In genomic region chr5:96189028-96189826, GRCh38 we compare ENCODE assay signal across 14 cellular contexts.
DNase-seq lines count a peak whose midpoint lies in the region; ATAC-seq, FAIRE-seq and TF ChIP-seq lines count a peak whose summit lies in the region.
"Had no signal": no experiment of that assay in that cellular context is flagged by ENCODE, and none has a peak within 500 bp of the region (broad histone marks: within the 10 kb centered on the region; RNA-seq: fewer than 3 reads in every experiment).

No MANE protein-coding gene starts in this region.

- H3K9me2 ChIP-seq in SK-N-SH = no peaks in the 10 kb centered on the region

- no peak for ATAC-seq in SK-N-SH treated with all-trans-retinoic acid at 6 μM for 48 hours
- ATAC-seq in K562 = no peak
- no peak for ATAC-seq in HG02763 (IDR thresholded peaks at IDR 0.05; ENCODE audit: unreplicated experiment)
- ATAC-seq in activated T-cell treated with anti-CD3 and anti-CD28 coated beads, Interleukin-2, amount 50 U/mL, for 4 hours = no peak

- H3K4me3 Mint-ChIP-seq in type B pancreatic cell = no peak overlapping the region
- H3K4me3 Mint-ChIP-seq in activated T-cell treated with anti-CD3 and anti-CD28 coated beads, Interleukin-2, amount 50 U/mL, for 4 hours = no peak overlapping the region
- H3K4me3 Mint-ChIP-seq: CD4-positive, CD25-positive, alpha-beta regulatory T cell; H9 had no signal

- no peak for FAIRE-seq in K562 (lab: Jason Lieb, UNC)
- peak; percentile 10 for FAIRE-seq in frontal cortex (lab: Jason Lieb, UNC)
- no peak for FAIRE-seq in RCC 7860 (lab: Jason Lieb, UNC)

- H2AFZ ChIP-seq in SK-N-SH (ENCODE audit: low read depth) (0 out of 2 replicates have a peak overlapping the region, but pooled peaks have one; percentile 26), K562 (ENCODE audit: low read depth, low read length) (no peak overlapping the region)
- H2AFZ ChIP-seq: GM23248 had no signal

- H3K9me1 ChIP-seq in K562 (ENCODE audit: control insufficient read depth, insufficient read depth, low read length) = no peaks in the 10 kb centered on the region

- H3K27ac ChIP-seq in SK-N-SH (ENCODE audit: low read depth in 2 of 2, low read length in 1 of 2) (no peak overlapping the region), K562 (ENCODE audit: extremely low read depth, low read depth, low read length) (no peak overlapping the region)
- H3K27ac ChIP-seq: 22Rv1, BLaER1, GM23248 had no signal

- no peak overlapping the region for H3K27ac Mint-ChIP-seq in type B pancreatic cell
- H3K27ac Mint-ChIP-seq: CD4-positive, CD25-positive, alpha-beta regulatory T cell had no signal

- peaks cover 8% of the 10 kb centered on the region for H3K4me1 Mint-ChIP-seq in type B pancreatic cell (ENCODE audit: unreplicated experiment)
- no peaks in the 10 kb centered on the region for H3K4me1 Mint-ChIP-seq in activated T-cell treated with anti-CD3 and anti-CD28 coated beads, Interleukin-2, amount 50 U/mL, for 4 hours (ENCODE audit: low read depth)
- H3K4me1 Mint-ChIP-seq: CD4-positive, CD25-positive, alpha-beta regulatory T cell had no signal

- in situ Hi-C loops in K562 (cut with MboI) = no loop called here

- H3K36me3 ChIP-seq in SK-N-SH (replicated peaks in 1 of 2; ENCODE audit: control insufficient read depth in 1 of 2, insufficient read depth in 2 of 2, low read length in 1 of 2) (no peaks in the 10 kb centered on the region), K562 (ENCODE audit: control insufficient read depth, insufficient read depth, low read length) (no peaks in the 10 kb centered on the region)
- H3K36me3 ChIP-seq: BLaER1 had no signal

- H3K27me3 ChIP-seq in SK-N-SH (ENCODE audit: insufficient read depth) (no peaks in the 10 kb centered on the region), K562 (ENCODE audit: control insufficient read depth in 2 of 2, insufficient read depth in 2 of 2, low read length in 2 of 2) (no peaks in the 10 kb centered on the region)
- H3K27me3 ChIP-seq: BLaER1 had no signal

- BruUV-seq in K562 (replicated peaks; lab: Mats Ljungman, UMichigan) = no TSS peak

- no peak for TF ChIP-seq POLR2A in K562 (conservative IDR thresholded peaks at IDR 0.05)

- H3K27me3 Mint-ChIP-seq in type B pancreatic cell = no peaks in the 10 kb centered on the region
- peaks cover 18% of the 10 kb centered on the region for H3K27me3 Mint-ChIP-seq in activated T-cell treated with anti-CD3 and anti-CD28 coated beads, Interleukin-2, amount 50 U/mL, for 4 hours (ENCODE audit: low read depth)

- H3K9me3 ChIP-seq in SK-N-SH = no peaks in the 10 kb centered on the region
- H3K9me3 ChIP-seq in K562 (replicated peaks; ENCODE audit: control insufficient read depth, insufficient read depth, low read depth, low read length) = no peaks in the 10 kb centered on the region

- no peaks in the 10 kb centered on the region for H3F3A ChIP-seq in SK-N-SH (replicated peaks; ENCODE audit: insufficient read depth)

- POLR2A ChIA-PET in SK-N-SH (lab: Yijun Ruan, JAX) = no interaction called here
- POLR2A ChIA-PET in K562 (lab: Yijun Ruan, JAX) = no interaction called here

- DNase-seq in SK-N-SH = no peak
- DNase-seq in K562 (ENCODE audit: extremely low read depth in 1 of 4, low spot score in 3 of 4) = no peak
- DNase-seq in frontal cortex (ENCODE audit: low spot score in 2 of 2) = no peak
- DNase-seq in type B pancreatic cell (ENCODE audit: extremely low spot score, unreplicated experiment) = no peak
- DNase-seq in RCC 7860 (ENCODE audit: low spot score) = no peak
- DNase-seq in activated T-cell treated with anti-CD3 and anti-CD28 coated beads, Interleukin-2, amount 50 U/mL, for 4 hours = no peak
- DNase-seq: AML-193; CD4-positive, CD25-positive, alpha-beta regulatory T cell; GM23248; H9 had no signal

- H4K20me1 ChIP-seq in SK-N-SH (ENCODE audit: insufficient read depth) = no peaks in the 10 kb centered on the region
- no peaks in the 10 kb centered on the region for H4K20me1 ChIP-seq in K562 (replicated peaks; ENCODE audit: control insufficient read depth, insufficient read depth, low read length)
- H4K20me1 ChIP-seq: BLaER1 had no signal

- no peak overlapping the region for H3K4me2 ChIP-seq in SK-N-SH
- H3K4me2 ChIP-seq in K562 (ENCODE audit: insufficient read depth, low read length) = no peak overlapping the region
- H3K4me2 ChIP-seq: BLaER1 had no signal

- H3K4me1 ChIP-seq in SK-N-SH (ENCODE audit: control insufficient read depth in 1 of 2, insufficient read depth in 2 of 2, low read depth in 1 of 2, low read length in 1 of 2) (no peaks in the 10 kb centered on the region), K562 (replicated peaks in 1 of 2; ENCODE audit: control insufficient read depth in 2 of 2, insufficient read depth in 2 of 2, low read length in 2 of 2) (no peaks in the 10 kb centered on the region)
- H3K4me1 ChIP-seq: BLaER1 had no signal

- no peak for TF ChIP-seq EP300 in SK-N-SH (IDR thresholded peaks at IDR 0.05; ENCODE audit: borderline replicate concordance in 1 of 2, low read depth in 1 of 2, low read length in 1 of 2)
- TF ChIP-seq EP300 in K562 (IDR thresholded peaks at IDR 0.05; ENCODE audit: low read length) = no peak

- TF ChIP-seq CTCF in SK-N-SH (IDR thresholded peaks at IDR 0.05) (no peak), K562 (IDR thresholded peaks at IDR 0.05 in 2 of 3, conservative IDR thresholded peaks at IDR 0.05 in 1 of 3; ENCODE audit: insufficient read depth in 2 of 3, low read depth in 1 of 3, low read length in 3 of 3) (no peak), type B pancreatic cell (conservative IDR thresholded peaks at IDR 0.05) (peak; percentile 58)

- CTCF ChIA-PET in SK-N-SH (lab: Yijun Ruan, JAX) = interaction anchor here (1.1 kb wide), 1 partner anchor 412 kb away, joined by 4 read pairs; no protein-coding TSS in a partner anchor
- CTCF ChIA-PET in K562 (lab: Yijun Ruan, JAX; ENCODE audit: low intra/inter-chr PET ratio) = no interaction called here

- H3K79me2 ChIP-seq in SK-N-SH (ENCODE audit: insufficient read depth) (no peaks in the 10 kb centered on the region), K562 (ENCODE audit: control insufficient read depth, insufficient read depth, low read length) (no peaks in the 10 kb centered on the region)

- H3K9ac ChIP-seq in SK-N-SH (no peak overlapping the region), K562 (ENCODE audit: insufficient read depth in 1 of 2, low read depth in 2 of 2, low read length in 2 of 2) (no peak overlapping the region)
- H3K9ac ChIP-seq: BLaER1, GM23248 had no signal

- H3K36me3 Mint-ChIP-seq in type B pancreatic cell = no peaks in the 10 kb centered on the region
- H3K36me3 Mint-ChIP-seq in activated T-cell treated with anti-CD3 and anti-CD28 coated beads, Interleukin-2, amount 50 U/mL, for 4 hours (ENCODE audit: insufficient read depth) = no peaks in the 10 kb centered on the region
- H3K36me3 Mint-ChIP-seq: CD4-positive, CD25-positive, alpha-beta regulatory T cell had no signal

- WGBS in SK-N-SH (ENCODE audit: low lambda C conversion rate) = 94% methylated on average over 2 of the region's 2 CpGs
- WGBS in K562 (ENCODE audit: insufficient coverage, low coverage, missing lambda C conversion rate) = 0% methylated on average over 2 of the region's 2 CpGs

- TF ChIP-seq RAD21 in SK-N-SH (IDR thresholded peaks at IDR 0.05; ENCODE audit: low read length) (no peak), K562 (CRISPR knock-in tag; conservative IDR thresholded peaks at IDR 0.05 in 1 of 2, IDR thresholded peaks at IDR 0.05 in 1 of 2) (no peak)

- H3K4me3 ChIP-seq in SK-N-SH (ENCODE audit: low read depth in 2 of 2, low read length in 1 of 2) (no peak overlapping the region), K562 (no peak overlapping the region)
- H3K4me3 ChIP-seq: BLaER1, GM23248 had no signal

- intact Hi-C loops in K562 (cut with micrococcal nuclease) = no loop called here

- H3K9me3 Mint-ChIP-seq in type B pancreatic cell = peaks cover 4% of the 10 kb centered on the region
- peaks cover 3% of the 10 kb centered on the region for H3K9me3 Mint-ChIP-seq in activated T-cell treated with anti-CD3 and anti-CD28 coated beads, Interleukin-2, amount 50 U/mL, for 4 hours

TF ChIP-seq in SK-N-SH, 30 proteins besides CTCF, POLR2A, EP300 and RAD21 (continues in another document):
- no peak for TF ChIP-seq PBX3 (IDR thresholded peaks at IDR 0.05)
- TF ChIP-seq GATA2 (CRISPR knock-in tag; IDR thresholded peaks at IDR 0.05) = no peak
- no peak for TF ChIP-seq POLR2AphosphoS5 (IDR thresholded peaks at IDR 0.05; ENCODE audit: low read depth, low read length)

TF ChIP-seq in SK-N-SH treated with all-trans-retinoic acid at 6 μM for 48 hours, 23 proteins besides CTCF, POLR2A, EP300 and RAD21 (continues in another document):
- TF ChIP-seq BACH2 (CRISPR knock-in tag; IDR thresholded peaks at IDR 0.05; ENCODE audit: borderline replicate concordance) = no peak
- TF ChIP-seq POU6F1 (CRISPR knock-in tag; IDR thresholded peaks at IDR 0.05; ENCODE audit: borderline replicate concordance, low read depth) = no peak
- TF ChIP-seq ZNF70 (CRISPR knock-in tag; IDR thresholded peaks at IDR 0.05) = no peak

TF ChIP-seq in K562, 482 proteins besides CTCF, POLR2A, EP300 and RAD21:
- peak; percentile 29 to 50; a peak in 2 of 4 replicates for TF ChIP-seq TRIM24 (IDR thresholded peaks at IDR 0.05)
- TF ChIP-seq NR4A1 (CRISPR knock-in tag; IDR thresholded peaks at IDR 0.05) = no peak
- no peak for TF ChIP-seq NR4A1 (tag; IDR thresholded peaks at IDR 0.05)
- TF ChIP-seq CEBPG (CRISPR knock-in tag; IDR thresholded peaks at IDR 0.05) = no peak
- peak in 1 of 2 experiments; percentile 51; a peak in 2 of 4 replicates for TF ChIP-seq CEBPG (tag; conservative IDR thresholded peaks at IDR 0.05 in 1 of 2, IDR thresholded peaks at IDR 0.05 in 1 of 2)
